1 cellular context compared by ENCODE assay signal in the genomic region with DNA sequence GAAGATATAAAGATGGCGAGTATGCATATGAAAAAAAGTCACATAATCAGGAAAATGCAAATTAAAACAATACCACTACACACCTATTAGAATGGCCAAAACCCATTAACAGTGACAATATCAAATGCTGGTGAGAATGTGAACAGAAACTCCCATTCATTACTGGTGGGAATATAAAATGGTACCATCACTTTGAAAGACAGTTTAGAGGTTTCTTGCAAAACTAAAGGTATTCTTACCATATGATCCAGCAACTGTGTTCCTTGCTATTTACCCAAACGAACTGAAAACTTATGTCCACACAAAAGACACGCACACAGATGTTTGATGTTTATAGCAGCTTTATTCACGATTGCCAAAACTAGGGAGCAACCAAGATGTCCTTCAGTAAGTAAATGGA.
TF ChIP-seq lines count a peak whose summit lies in the region.

No MANE protein-coding gene starts in this region.

TF ChIP-seq in K562, 482 proteins besides CTCF, POLR2A, EP300 and RAD21:
- peak; percentile 93 for TF ChIP-seq ZNF766 (CRISPR knock-in tag; conservative IDR thresholded peaks at IDR 0.05)
- TF ChIP-seq MECOM (CRISPR knock-in tag; IDR thresholded peaks at IDR 0.05), result no peak
- TF ChIP-seq TRIM24 (IDR thresholded peaks at IDR 0.05), result no peak
- TF ChIP-seq POLR2H (tag; IDR thresholded peaks at IDR 0.05; ENCODE audit: low read depth), result no peak
